Comparison of ENCODE assay signal across 8 cellular contexts in the genomic region with DNA sequence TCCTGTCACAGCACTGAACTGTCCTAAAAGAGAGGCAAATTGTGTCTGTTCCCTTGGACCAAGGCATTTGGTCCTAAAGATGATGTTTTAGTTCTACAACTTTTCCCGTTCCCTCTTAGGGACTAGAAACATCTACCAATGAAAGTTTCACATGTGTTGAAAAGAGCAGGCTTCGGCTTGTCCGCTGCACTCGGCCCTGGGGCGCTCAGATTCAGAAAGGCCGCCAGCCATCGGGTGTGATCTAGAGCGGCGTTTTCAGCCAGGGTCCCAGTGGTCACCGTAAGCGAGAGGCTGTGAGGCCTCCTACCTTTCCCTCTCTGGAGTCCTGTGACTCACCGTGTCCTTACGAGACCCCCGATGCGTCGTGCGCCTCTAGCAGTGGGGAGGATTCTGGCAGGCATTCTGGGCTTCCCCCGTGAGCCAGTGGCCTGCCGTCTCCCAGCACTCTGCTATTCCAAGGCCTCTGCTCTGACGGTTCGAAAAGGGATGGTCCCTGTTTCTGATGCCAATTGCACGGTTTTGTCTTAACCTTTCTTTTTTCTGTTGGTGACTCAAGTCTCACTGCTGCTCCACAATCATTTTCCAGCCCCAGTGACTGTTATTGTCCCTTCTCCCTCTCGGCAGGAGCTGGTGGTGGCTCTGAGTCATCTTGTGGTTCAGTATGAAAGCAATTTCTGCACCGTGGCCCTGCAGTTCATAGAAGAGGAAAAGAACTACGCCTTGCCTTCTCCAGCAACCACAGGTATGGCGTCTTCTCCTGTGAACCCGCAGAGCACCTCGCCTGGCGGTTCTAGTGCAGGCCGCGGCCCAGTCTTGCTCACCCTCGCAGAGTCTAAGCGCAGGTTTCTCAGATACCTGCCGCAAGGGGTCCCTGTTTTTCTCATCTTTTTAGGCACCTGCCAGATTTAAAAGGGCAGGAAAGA.
DNase-seq lines count a peak whose midpoint lies in the region; ATAC-seq and TF ChIP-seq lines count a peak whose summit lies in the region.

No MANE protein-coding gene starts in this region.

- peak; percentile 49 for ATAC-seq in GM21390 (IDR thresholded peaks at IDR 0.05; ENCODE audit: unreplicated experiment)
- ATAC-seq in activated CD4-positive, alpha-beta T cell treated with anti-CD3 and anti-CD28 coated beads for 36 hours = peak; percentile 71

- no peaks in the 10 kb centered on the region for H3K9me3 Mint-ChIP-seq in activated CD4-positive, alpha-beta T cell treated with anti-CD3 and anti-CD28 coated beads for 36 hours (ENCODE audit: low read depth)
- no peaks in the 10 kb centered on the region for H3K9me3 Mint-ChIP-seq in dendritic cell treated with granulocyte-macrophage colony-stimulating factor and Interleukin-4, amounts not matched to agents 40 ng/mL and 50 ng/mL, for 4 days
- H3K9me3 Mint-ChIP-seq in nephron progenitor cell = no peaks in the 10 kb centered on the region
- no peaks in the 10 kb centered on the region for H3K9me3 Mint-ChIP-seq in stimulated activated naive CD8-positive, alpha-beta T cell treated with anti-CD3 and anti-CD28 coated beads, Interleukin-15, Interleukin-2, amounts not matched to agents 100 ng/mL and 50 ng/mL, for 24 hours

- no peaks in the 10 kb centered on the region for H3K9me3 ChIP-seq in KOPT-K1 (ENCODE audit: insufficient read depth, low read length, poor library complexity, severe bottlenecking)

- H3K36me3 ChIP-seq in KOPT-K1 (ENCODE audit: insufficient read depth, low read length) = peaks cover 47% of the 10 kb centered on the region

- DNase-seq in AG08396 (ENCODE audit: low spot score) (peak; percentile 94), nephron progenitor cell (no peak), D341Med (ENCODE audit: low spot score) (no peak)
- peak; percentile 90 for DNase-seq in activated CD4-positive, alpha-beta T cell treated with anti-CD3 and anti-CD28 coated beads for 36 hours

- peaks cover 69% of the 10 kb centered on the region for H3K4me1 Mint-ChIP-seq in activated CD4-positive, alpha-beta T cell treated with anti-CD3 and anti-CD28 coated beads for 36 hours
- peaks cover 56% of the 10 kb centered on the region for H3K4me1 Mint-ChIP-seq in dendritic cell treated with granulocyte-macrophage colony-stimulating factor and Interleukin-4, amounts not matched to agents 40 ng/mL and 50 ng/mL, for 4 days (ENCODE audit: low read depth)
- H3K4me1 Mint-ChIP-seq in nephron progenitor cell = peaks cover 51% of the 10 kb centered on the region
- peaks cover 73% of the 10 kb centered on the region for H3K4me1 Mint-ChIP-seq in stimulated activated naive CD8-positive, alpha-beta T cell treated with anti-CD3 and anti-CD28 coated beads, Interleukin-15, Interleukin-2, amounts not matched to agents 100 ng/mL and 50 ng/mL, for 24 hours (ENCODE audit: low read depth)

- peak overlapping the region; percentile 97 for H3K27ac ChIP-seq in KOPT-K1 (ENCODE audit: low read depth, low read length, poor library complexity, severe bottlenecking)

- peak overlapping the region; percentile 72 for H3K4me3 Mint-ChIP-seq in activated CD4-positive, alpha-beta T cell treated with anti-CD3 and anti-CD28 coated beads for 36 hours
- peak overlapping the region; percentile 59 for H3K4me3 Mint-ChIP-seq in dendritic cell treated with granulocyte-macrophage colony-stimulating factor and Interleukin-4, amounts not matched to agents 40 ng/mL and 50 ng/mL, for 4 days
- H3K4me3 Mint-ChIP-seq in nephron progenitor cell = no peak overlapping the region
- peak overlapping the region; percentile 76 for H3K4me3 Mint-ChIP-seq in stimulated activated naive CD8-positive, alpha-beta T cell treated with anti-CD3 and anti-CD28 coated beads, Interleukin-15, Interleukin-2, amounts not matched to agents 100 ng/mL and 50 ng/mL, for 24 hours

- CTCF ChIA-PET in activated CD4-positive, alpha-beta T cell treated with anti-CD3 and anti-CD28 coated beads for 36 hours (lab: Charles Lee) = interaction anchor here (1.0 to 2.0 kb wide), 5 partner anchors 10 to 286 kb away, joined by 3 to 6 read pairs (median 4); no protein-coding TSS in a partner anchor

- peak overlapping the region; percentile 97 for H3K27ac Mint-ChIP-seq in activated CD4-positive, alpha-beta T cell treated with anti-CD3 and anti-CD28 coated beads for 36 hours
- peak overlapping the region; percentile 81 for H3K27ac Mint-ChIP-seq in dendritic cell treated with granulocyte-macrophage colony-stimulating factor and Interleukin-4, amounts not matched to agents 40 ng/mL and 50 ng/mL, for 4 days
- peak overlapping the region; percentile 52 for H3K27ac Mint-ChIP-seq in nephron progenitor cell
- peak overlapping the region; percentile 99 for H3K27ac Mint-ChIP-seq in stimulated activated naive CD8-positive, alpha-beta T cell treated with anti-CD3 and anti-CD28 coated beads, Interleukin-15, Interleukin-2, amounts not matched to agents 100 ng/mL and 50 ng/mL, for 24 hours

- intact Hi-C loops in activated CD4-positive, alpha-beta T cell treated with anti-CD3 and anti-CD28 coated beads for 36 hours (cut with DNase I, micrococcal nuclease) = loop anchor here (1.0 to 10.0 kb wide), 13 partner anchors 14 to 634 kb away; no protein-coding TSS in a partner anchor
- intact Hi-C loops in dendritic cell treated with granulocyte-macrophage colony-stimulating factor and Interleukin-4, amounts not matched to agents 40 ng/mL and 50 ng/mL, for 4 days (cut with micrococcal nuclease) = loop anchor here (5.0 kb wide), 1 partner anchor 46 kb away; no protein-coding TSS in a partner anchor

- H3K27me3 Mint-ChIP-seq in activated CD4-positive, alpha-beta T cell treated with anti-CD3 and anti-CD28 coated beads for 36 hours = no peaks in the 10 kb centered on the region
- peaks cover 9% of the 10 kb centered on the region for H3K27me3 Mint-ChIP-seq in dendritic cell treated with granulocyte-macrophage colony-stimulating factor and Interleukin-4, amounts not matched to agents 40 ng/mL and 50 ng/mL, for 4 days
- peaks cover 3% of the 10 kb centered on the region for H3K27me3 Mint-ChIP-seq in nephron progenitor cell (ENCODE audit: low read depth, poor library complexity)
- H3K27me3 Mint-ChIP-seq in stimulated activated naive CD8-positive, alpha-beta T cell treated with anti-CD3 and anti-CD28 coated beads, Interleukin-15, Interleukin-2, amounts not matched to agents 100 ng/mL and 50 ng/mL, for 24 hours = no peaks in the 10 kb centered on the region

- POLR2A ChIA-PET in activated CD4-positive, alpha-beta T cell treated with anti-CD3 and anti-CD28 coated beads for 36 hours (lab: Charles Lee) = interaction anchor here (0.6 to 2.4 kb wide), 6 partner anchors 14 to 286 kb away, joined by 3 to 21 read pairs (median 4); no protein-coding TSS in a partner anchor

- H3K36me3 Mint-ChIP-seq in activated CD4-positive, alpha-beta T cell treated with anti-CD3 and anti-CD28 coated beads for 36 hours (ENCODE audit: low read depth) = peaks cover 76% of the 10 kb centered on the region
- peaks cover 84% of the 10 kb centered on the region for H3K36me3 Mint-ChIP-seq in dendritic cell treated with granulocyte-macrophage colony-stimulating factor and Interleukin-4, amounts not matched to agents 40 ng/mL and 50 ng/mL, for 4 days (ENCODE audit: low read depth)
- peaks cover 25% of the 10 kb centered on the region for H3K36me3 Mint-ChIP-seq in nephron progenitor cell (ENCODE audit: low read depth)
- peaks cover 67% of the 10 kb centered on the region for H3K36me3 Mint-ChIP-seq in stimulated activated naive CD8-positive, alpha-beta T cell treated with anti-CD3 and anti-CD28 coated beads, Interleukin-15, Interleukin-2, amounts not matched to agents 100 ng/mL and 50 ng/mL, for 24 hours (ENCODE audit: low read depth)

- no peak for TF ChIP-seq CTCF in nephron progenitor cell (IDR thresholded peaks at IDR 0.05)

Comparison
In these comparisons a context has a peak if more than half of its experiments do, and no peak if none do; other contexts are left out.
1. DNase-seq: peak in AG08396 (single experiment) and activated CD4-positive, alpha-beta T cell treated with anti-CD3 and anti-CD28 coated beads for 36 hours (single experiment); none in nephron progenitor cell (single experiment) and D341Med (single experiment).
2. Peak in every context shown above with its lines, with median percentiles within 50 percentile points of each other: H3K27ac Mint-ChIP-seq.